9 cellular contexts compared by ENCODE assay signal in genomic region chr9:126491256-126491879, GRCh38.
A peak's percentile ranks its signal among the peaks of the same experiment; 100 is the strongest.
DNase-seq lines count a peak whose midpoint lies in the region; ATAC-seq, FAIRE-seq and TF ChIP-seq lines count a peak whose summit lies in the region.
"Had no signal": no experiment of that assay in that cellular context is flagged by ENCODE, and none has a peak within 500 bp of the region (broad histone marks: within the 10 kb centered on the region; RNA-seq: fewer than 3 reads in every experiment).

No MANE protein-coding gene starts in this region.

- H3K36me3 ChIP-seq in CD4-positive, CD25-positive, alpha-beta regulatory T cell (ENCODE audit: control insufficient read depth, insufficient read depth, low read length), result no peaks in the 10 kb centered on the region
- H3K36me3 ChIP-seq in H7 (replicated peaks; ENCODE audit: control insufficient read depth, insufficient read depth, low read length) (no peaks in the 10 kb centered on the region), pancreas (no peaks in the 10 kb centered on the region)

- FAIRE-seq in frontal cortex (lab: Jason Lieb, UNC) (peak; percentile 98), pancreas (lab: Jason Lieb, UNC) (peak; percentile 90)

- DNase-seq in CD4-positive, CD25-positive, alpha-beta regulatory T cell, result peak; percentile 44 to 73 (median 69)
- peak; percentile 76 for DNase-seq in H7
- peak; percentile 76 for DNase-seq in NCI-H748 (lab: John Stamatoyannopoulos, UW; ENCODE audit: unreplicated experiment)
- peak; percentile 40 for DNase-seq in activated gamma-delta T cell treated with anti-CD3 and anti-CD28 coated beads, Interleukin-2, amount 50 U/mL, for 16 hours (ENCODE audit: low read depth)
- peak; percentile 60 to 61 for DNase-seq in frontal cortex (ENCODE audit: low spot score in 2 of 2)
- peak in 1 of 6 donors; percentile 55 for DNase-seq in pancreas

- H3K36me3 Mint-ChIP-seq in CD4-positive, CD25-positive, alpha-beta regulatory T cell, result no peaks in the 10 kb centered on the region
- H3K36me3 Mint-ChIP-seq: IgD-negative memory B cell had no signal

- H3K27ac ChIP-seq in CD4-positive, CD25-positive, alpha-beta regulatory T cell (ENCODE audit: insufficient read depth, low read length, poor library complexity, severe bottlenecking), result no peak overlapping the region
- H3K27ac ChIP-seq in pancreas, result no peak overlapping the region

- H3K9me3 Mint-ChIP-seq in CD4-positive, CD25-positive, alpha-beta regulatory T cell, result no peaks in the 10 kb centered on the region
- H3K9me3 Mint-ChIP-seq: IgD-negative memory B cell had no signal

- no peak overlapping the region for H3K4me3 Mint-ChIP-seq in CD4-positive, CD25-positive, alpha-beta regulatory T cell
- H3K4me3 Mint-ChIP-seq: IgD-negative memory B cell had no signal

- peak in 1 of 2 donors; percentile 53 for ATAC-seq in CD4-positive, CD25-positive, alpha-beta regulatory T cell (ENCODE audit: low read depth in 2 of 2)
- ATAC-seq in pancreas, result peak; percentile 64 to 92 (median 86)
- ATAC-seq in HG03108 (IDR thresholded peaks at IDR 0.05; ENCODE audit: unreplicated experiment), result no peak
- no peak for ATAC-seq in GM21423 (IDR thresholded peaks at IDR 0.05; ENCODE audit: unreplicated experiment)

- no peak overlapping the region for H3K4me3 ChIP-seq in CD4-positive, CD25-positive, alpha-beta regulatory T cell (ENCODE audit: low read depth, low read length)
- no peak overlapping the region for H3K4me3 ChIP-seq in H7 (ENCODE audit: insufficient read depth, low read depth, low read length)
- no peak overlapping the region for H3K4me3 ChIP-seq in pancreas

- WGBS in pancreas, 2 donors, result 36% methylated on average over 11 of the region's 11 CpGs

- intact Hi-C loops in pancreas (cut with DNase I), result no loop called here

- H3K4me1 Mint-ChIP-seq in CD4-positive, CD25-positive, alpha-beta regulatory T cell, result peaks cover 3 to 14% (median 7%) of the 10 kb centered on the region in 4 donors
- H3K4me1 Mint-ChIP-seq: IgD-negative memory B cell had no signal

- peaks cover 6% of the 10 kb centered on the region for H3K27me3 Mint-ChIP-seq in CD4-positive, CD25-positive, alpha-beta regulatory T cell

- H3K9me3 ChIP-seq in CD4-positive, CD25-positive, alpha-beta regulatory T cell (ENCODE audit: control insufficient read depth in 2 of 2, low read length in 2 of 2), result no peaks in the 10 kb centered on the region
- H3K9me3 ChIP-seq in pancreas, result no peaks in the 10 kb centered on the region

- peaks cover 6% of the 10 kb centered on the region for H3K4me1 ChIP-seq in CD4-positive, CD25-positive, alpha-beta regulatory T cell (ENCODE audit: control insufficient read depth, insufficient read depth, low read length, poor library complexity, severe bottlenecking)
- no peaks in the 10 kb centered on the region for H3K4me1 ChIP-seq in pancreas

- no peak overlapping the region for H3K27ac Mint-ChIP-seq in CD4-positive, CD25-positive, alpha-beta regulatory T cell
- H3K27ac Mint-ChIP-seq: IgD-negative memory B cell had no signal

- TF ChIP-seq CTCF in pancreas (IDR thresholded peaks at IDR 0.05), result peak; percentile 79 to 86 (median 82)

- no peaks in the 10 kb centered on the region for H3K27me3 ChIP-seq in CD4-positive, CD25-positive, alpha-beta regulatory T cell (ENCODE audit: control insufficient read depth, insufficient read depth, low read length)
- H3K27me3 ChIP-seq in H7 (ENCODE audit: control insufficient read depth, insufficient read depth, low read length), result no peaks in the 10 kb centered on the region
- H3K27me3 ChIP-seq in pancreas, result no peaks in the 10 kb centered on the region

Comparison
In these comparisons a context has a peak if more than half of its experiments do, and no peak if none do; other contexts are left out.
1. ATAC-seq: peak in pancreas (4 of 4); none in HG03108 (single experiment) and GM21423 (single experiment).